ENCODE assay signal across 1 cellular context in the genomic region with DNA sequence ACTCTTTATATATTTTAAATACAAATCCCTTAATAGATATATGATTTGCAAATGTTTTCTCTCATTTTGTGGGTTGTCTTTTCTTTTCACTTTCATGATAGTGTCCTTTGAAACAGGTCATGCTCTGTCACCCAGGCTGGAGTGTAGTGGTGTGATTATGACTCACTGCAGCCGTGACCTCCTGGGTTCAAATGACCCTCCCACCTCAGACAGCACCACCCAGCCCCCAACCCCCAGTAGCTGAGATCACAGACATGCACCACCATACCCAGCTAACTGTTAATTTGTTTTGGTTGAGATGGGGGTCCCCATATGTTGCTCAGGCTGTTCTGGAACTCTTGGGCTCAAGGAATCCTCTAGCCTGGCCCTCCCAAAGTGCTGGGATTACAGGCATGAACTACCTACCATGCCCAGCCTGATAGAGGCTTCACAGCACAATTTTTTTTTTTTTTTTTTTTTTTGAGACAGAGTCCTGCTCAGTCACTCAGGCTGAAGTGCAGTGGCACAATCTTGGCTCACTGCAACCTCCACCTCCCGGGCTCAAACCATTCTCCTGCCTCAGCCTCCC.
TF ChIP-seq lines count a peak whose summit lies in the region.

No MANE protein-coding gene starts in this region.

TF ChIP-seq in HepG2, 621 proteins besides CTCF, POLR2A, EP300 and RAD21 (continued from another document and continues in another):
- TF ChIP-seq, protein P1, sequence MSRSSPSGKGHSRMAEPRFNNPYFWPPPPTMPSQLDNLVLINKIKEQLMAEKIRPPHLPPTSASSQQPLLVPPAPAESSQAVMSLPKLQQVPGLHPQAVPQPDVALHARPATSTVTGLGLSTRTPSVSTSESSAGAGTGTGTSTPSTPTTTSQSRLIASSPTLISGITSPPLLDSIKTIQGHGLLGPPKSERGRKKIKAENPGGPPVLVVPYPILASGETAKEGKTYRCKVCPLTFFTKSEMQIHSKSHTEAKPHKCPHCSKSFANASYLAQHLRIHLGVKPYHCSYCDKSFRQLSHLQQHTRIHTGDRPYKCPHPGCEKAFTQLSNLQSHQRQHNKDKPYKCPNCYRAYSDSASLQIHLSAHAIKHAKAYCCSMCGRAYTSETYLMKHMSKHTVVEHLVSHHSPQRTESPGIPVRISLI (CRISPR knock-in tag; IDR thresholded peaks at IDR 0.05; ENCODE audit: borderline replicate concordance) = peak; percentile 64; the same call in 1 of the 2 replicates
- 0 out of 2 replicates have a peak, but pooled peaks have one; percentile 21 for TF ChIP-seq GFI1 (CRISPR knock-in tag; IDR thresholded peaks at IDR 0.05; ENCODE audit: borderline replicate concordance)
- TF ChIP-seq ZNF782 (CRISPR knock-in tag; IDR thresholded peaks at IDR 0.05; ENCODE audit: borderline replicate concordance) = no peak
- TF ChIP-seq, protein P2, sequence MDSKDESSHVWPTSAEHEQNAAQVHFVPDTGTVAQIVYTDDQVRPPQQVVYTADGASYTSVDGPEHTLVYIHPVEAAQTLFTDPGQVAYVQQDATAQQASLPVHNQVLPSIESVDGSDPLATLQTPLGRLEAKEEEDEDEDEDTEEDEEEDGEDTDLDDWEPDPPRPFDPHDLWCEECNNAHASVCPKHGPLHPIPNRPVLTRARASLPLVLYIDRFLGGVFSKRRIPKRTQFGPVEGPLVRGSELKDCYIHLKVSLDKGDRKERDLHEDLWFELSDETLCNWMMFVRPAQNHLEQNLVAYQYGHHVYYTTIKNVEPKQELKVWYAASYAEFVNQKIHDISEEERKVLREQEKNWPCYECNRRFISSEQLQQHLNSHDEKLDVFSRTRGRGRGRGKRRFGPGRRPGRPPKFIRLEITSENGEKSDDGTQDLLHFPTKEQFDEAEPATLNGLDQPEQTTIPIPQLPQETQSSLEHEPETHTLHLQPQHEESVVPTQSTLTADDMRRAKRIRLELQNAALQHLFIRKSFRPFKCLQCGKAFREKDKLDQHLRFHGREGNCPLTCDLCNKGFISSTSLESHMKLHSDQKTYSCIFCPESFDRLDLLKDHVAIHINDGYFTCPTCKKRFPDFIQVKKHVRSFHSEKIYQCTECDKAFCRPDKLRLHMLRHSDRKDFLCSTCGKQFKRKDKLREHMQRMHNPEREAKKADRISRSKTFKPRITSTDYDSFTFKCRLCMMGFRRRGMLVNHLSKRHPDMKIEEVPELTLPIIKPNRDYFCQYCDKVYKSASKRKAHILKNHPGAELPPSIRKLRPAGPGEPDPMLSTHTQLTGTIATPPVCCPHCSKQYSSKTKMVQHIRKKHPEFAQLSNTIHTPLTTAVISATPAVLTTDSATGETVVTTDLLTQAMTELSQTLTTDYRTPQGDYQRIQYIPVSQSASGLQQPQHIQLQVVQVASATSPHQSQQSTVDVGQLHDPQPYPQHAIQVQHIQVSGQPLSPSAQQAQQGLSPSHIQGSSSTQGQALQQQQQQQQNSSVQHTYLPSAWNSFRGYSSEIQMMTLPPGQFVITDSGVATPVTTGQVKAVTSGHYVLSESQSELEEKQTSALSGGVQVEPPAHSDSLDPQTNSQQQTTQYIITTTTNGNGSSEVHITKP (CRISPR knock-in tag; IDR thresholded peaks at IDR 0.05; ENCODE audit: low read depth) = no peak
- TF ChIP-seq ZNF589 (CRISPR knock-in tag; conservative IDR thresholded peaks at IDR 0.05) = no peak
- peak; percentile 40; the same call in 1 of the 2 replicates for TF ChIP-seq TCF7 (IDR thresholded peaks at IDR 0.05; ENCODE audit: low read depth)
- TF ChIP-seq, protein P3, sequence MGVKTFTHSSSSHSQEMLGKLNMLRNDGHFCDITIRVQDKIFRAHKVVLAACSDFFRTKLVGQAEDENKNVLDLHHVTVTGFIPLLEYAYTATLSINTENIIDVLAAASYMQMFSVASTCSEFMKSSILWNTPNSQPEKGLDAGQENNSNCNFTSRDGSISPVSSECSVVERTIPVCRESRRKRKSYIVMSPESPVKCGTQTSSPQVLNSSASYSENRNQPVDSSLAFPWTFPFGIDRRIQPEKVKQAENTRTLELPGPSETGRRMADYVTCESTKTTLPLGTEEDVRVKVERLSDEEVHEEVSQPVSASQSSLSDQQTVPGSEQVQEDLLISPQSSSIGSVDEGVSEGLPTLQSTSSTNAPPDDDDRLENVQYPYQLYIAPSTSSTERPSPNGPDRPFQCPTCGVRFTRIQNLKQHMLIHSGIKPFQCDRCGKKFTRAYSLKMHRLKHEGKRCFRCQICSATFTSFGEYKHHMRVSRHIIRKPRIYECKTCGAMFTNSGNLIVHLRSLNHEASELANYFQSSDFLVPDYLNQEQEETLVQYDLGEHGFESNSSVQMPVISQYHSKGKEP (CRISPR knock-in tag; IDR thresholded peaks at IDR 0.05) = no peak
- TF ChIP-seq, protein P4, sequence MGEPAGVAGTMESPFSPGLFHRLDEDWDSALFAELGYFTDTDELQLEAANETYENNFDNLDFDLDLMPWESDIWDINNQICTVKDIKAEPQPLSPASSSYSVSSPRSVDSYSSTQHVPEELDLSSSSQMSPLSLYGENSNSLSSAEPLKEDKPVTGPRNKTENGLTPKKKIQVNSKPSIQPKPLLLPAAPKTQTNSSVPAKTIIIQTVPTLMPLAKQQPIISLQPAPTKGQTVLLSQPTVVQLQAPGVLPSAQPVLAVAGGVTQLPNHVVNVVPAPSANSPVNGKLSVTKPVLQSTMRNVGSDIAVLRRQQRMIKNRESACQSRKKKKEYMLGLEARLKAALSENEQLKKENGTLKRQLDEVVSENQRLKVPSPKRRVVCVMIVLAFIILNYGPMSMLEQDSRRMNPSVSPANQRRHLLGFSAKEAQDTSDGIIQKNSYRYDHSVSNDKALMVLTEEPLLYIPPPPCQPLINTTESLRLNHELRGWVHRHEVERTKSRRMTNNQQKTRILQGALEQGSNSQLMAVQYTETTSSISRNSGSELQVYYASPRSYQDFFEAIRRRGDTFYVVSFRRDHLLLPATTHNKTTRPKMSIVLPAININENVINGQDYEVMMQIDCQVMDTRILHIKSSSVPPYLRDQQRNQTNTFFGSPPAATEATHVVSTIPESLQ (CRISPR knock-in tag; conservative IDR thresholded peaks at IDR 0.05) = no peak
- TF ChIP-seq, protein P5, sequence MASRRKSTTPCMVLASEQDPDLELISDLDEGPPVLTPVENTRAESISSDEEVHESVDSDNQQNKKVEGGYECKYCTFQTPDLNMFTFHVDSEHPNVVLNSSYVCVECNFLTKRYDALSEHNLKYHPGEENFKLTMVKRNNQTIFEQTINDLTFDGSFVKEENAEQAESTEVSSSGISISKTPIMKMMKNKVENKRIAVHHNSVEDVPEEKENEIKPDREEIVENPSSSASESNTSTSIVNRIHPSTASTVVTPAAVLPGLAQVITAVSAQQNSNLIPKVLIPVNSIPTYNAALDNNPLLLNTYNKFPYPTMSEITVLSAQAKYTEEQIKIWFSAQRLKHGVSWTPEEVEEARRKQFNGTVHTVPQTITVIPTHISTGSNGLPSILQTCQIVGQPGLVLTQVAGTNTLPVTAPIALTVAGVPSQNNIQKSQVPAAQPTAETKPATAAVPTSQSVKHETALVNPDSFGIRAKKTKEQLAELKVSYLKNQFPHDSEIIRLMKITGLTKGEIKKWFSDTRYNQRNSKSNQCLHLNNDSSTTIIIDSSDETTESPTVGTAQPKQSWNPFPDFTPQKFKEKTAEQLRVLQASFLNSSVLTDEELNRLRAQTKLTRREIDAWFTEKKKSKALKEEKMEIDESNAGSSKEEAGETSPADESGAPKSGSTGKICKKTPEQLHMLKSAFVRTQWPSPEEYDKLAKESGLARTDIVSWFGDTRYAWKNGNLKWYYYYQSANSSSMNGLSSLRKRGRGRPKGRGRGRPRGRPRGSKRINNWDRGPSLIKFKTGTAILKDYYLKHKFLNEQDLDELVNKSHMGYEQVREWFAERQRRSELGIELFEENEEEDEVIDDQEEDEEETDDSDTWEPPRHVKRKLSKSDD (CRISPR knock-in tag; IDR thresholded peaks at IDR 0.05; ENCODE audit: low read depth) = no peak
- TF ChIP-seq, protein P6, sequence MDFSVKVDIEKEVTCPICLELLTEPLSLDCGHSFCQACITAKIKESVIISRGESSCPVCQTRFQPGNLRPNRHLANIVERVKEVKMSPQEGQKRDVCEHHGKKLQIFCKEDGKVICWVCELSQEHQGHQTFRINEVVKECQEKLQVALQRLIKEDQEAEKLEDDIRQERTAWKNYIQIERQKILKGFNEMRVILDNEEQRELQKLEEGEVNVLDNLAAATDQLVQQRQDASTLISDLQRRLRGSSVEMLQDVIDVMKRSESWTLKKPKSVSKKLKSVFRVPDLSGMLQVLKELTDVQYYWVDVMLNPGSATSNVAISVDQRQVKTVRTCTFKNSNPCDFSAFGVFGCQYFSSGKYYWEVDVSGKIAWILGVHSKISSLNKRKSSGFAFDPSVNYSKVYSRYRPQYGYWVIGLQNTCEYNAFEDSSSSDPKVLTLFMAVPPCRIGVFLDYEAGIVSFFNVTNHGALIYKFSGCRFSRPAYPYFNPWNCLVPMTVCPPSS (IDR thresholded peaks at IDR 0.05) = no peak
- TF ChIP-seq ZNF20 (CRISPR knock-in tag; IDR thresholded peaks at IDR 0.05) = no peak
- TF ChIP-seq, protein P7, sequence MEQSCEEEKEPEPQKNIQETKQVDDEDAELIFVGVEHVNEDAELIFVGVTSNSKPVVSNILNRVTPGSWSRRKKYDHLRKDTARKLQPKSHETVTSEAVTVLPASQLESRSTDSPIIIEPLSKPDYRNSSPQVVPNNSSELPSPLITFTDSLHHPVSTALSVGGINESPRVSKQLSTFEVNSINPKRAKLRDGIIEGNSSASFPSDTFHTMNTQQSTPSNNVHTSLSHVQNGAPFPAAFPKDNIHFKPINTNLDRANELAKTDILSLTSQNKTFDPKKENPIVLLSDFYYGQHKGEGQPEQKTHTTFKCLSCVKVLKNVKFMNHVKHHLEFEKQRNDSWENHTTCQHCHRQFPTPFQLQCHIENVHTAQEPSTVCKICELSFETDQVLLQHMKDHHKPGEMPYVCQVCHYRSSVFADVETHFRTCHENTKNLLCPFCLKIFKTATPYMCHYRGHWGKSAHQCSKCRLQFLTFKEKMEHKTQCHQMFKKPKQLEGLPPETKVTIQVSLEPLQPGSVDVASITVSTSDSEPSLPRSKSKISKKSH (CRISPR knock-in tag; IDR thresholded peaks at IDR 0.05; ENCODE audit: borderline replicate concordance) = no peak
- no peak for TF ChIP-seq ZSCAN20 (CRISPR knock-in tag; IDR thresholded peaks at IDR 0.05; ENCODE audit: borderline replicate concordance)
- TF ChIP-seq, protein P8, sequence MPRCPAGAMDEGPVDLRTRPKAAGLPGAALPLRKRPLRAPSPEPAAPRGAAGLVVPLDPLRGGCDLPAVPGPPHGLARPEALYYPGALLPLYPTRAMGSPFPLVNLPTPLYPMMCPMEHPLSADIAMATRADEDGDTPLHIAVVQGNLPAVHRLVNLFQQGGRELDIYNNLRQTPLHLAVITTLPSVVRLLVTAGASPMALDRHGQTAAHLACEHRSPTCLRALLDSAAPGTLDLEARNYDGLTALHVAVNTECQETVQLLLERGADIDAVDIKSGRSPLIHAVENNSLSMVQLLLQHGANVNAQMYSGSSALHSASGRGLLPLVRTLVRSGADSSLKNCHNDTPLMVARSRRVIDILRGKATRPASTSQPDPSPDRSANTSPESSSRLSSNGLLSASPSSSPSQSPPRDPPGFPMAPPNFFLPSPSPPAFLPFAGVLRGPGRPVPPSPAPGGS (CRISPR knock-in tag; IDR thresholded peaks at IDR 0.05) = no peak
- TF ChIP-seq ISL2 (CRISPR knock-in tag; IDR thresholded peaks at IDR 0.05) = no peak
- TF ChIP-seq, protein P9, sequence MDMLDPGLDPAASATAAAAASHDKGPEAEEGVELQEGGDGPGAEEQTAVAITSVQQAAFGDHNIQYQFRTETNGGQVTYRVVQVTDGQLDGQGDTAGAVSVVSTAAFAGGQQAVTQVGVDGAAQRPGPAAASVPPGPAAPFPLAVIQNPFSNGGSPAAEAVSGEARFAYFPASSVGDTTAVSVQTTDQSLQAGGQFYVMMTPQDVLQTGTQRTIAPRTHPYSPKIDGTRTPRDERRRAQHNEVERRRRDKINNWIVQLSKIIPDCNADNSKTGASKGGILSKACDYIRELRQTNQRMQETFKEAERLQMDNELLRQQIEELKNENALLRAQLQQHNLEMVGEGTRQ (IDR thresholded peaks at IDR 0.05; ENCODE audit: low read depth, low read length) = no peak
- TF ChIP-seq, protein P9 (CRISPR knock-in tag; IDR thresholded peaks at IDR 0.05; ENCODE audit: borderline replicate concordance) = no peak
- TF ChIP-seq HOXA3 (CRISPR knock-in tag; IDR thresholded peaks at IDR 0.05) = no peak
- no peak for TF ChIP-seq PLRG1 (conservative IDR thresholded peaks at IDR 0.05)
- TF ChIP-seq ZKSCAN1 (IDR thresholded peaks at IDR 0.05; ENCODE audit: low read length) = no peak
- TF ChIP-seq, protein P10, sequence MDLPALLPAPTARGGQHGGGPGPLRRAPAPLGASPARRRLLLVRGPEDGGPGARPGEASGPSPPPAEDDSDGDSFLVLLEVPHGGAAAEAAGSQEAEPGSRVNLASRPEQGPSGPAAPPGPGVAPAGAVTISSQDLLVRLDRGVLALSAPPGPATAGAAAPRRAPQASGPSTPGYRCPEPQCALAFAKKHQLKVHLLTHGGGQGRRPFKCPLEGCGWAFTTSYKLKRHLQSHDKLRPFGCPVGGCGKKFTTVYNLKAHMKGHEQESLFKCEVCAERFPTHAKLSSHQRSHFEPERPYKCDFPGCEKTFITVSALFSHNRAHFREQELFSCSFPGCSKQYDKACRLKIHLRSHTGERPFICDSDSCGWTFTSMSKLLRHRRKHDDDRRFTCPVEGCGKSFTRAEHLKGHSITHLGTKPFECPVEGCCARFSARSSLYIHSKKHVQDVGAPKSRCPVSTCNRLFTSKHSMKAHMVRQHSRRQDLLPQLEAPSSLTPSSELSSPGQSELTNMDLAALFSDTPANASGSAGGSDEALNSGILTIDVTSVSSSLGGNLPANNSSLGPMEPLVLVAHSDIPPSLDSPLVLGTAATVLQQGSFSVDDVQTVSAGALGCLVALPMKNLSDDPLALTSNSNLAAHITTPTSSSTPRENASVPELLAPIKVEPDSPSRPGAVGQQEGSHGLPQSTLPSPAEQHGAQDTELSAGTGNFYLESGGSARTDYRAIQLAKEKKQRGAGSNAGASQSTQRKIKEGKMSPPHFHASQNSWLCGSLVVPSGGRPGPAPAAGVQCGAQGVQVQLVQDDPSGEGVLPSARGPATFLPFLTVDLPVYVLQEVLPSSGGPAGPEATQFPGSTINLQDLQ (CRISPR knock-in tag; IDR thresholded peaks at IDR 0.05) = no peak
